In genomic region chr7:29071203-29071804, GRCh38 we compare ENCODE assay signal across 13 cellular contexts.
"Had no signal": no experiment of that assay in that cellular context is flagged by ENCODE, and none has a peak within 500 bp of the region (broad histone marks: within the 10 kb centered on the region; RNA-seq: fewer than 3 reads in every experiment).

No MANE protein-coding gene starts in this region.

- H3K9me3 ChIP-seq: adrenal gland, heart left ventricle, lower lobe of right lung had no signal

- DNase-seq: activated CD4-positive, alpha-beta T cell treated with anti-CD3 and anti-CD28 coated beads, Interleukin-2, amount 50 U/mL, for 48 hours; activated naive CD4-positive, alpha-beta T cell treated with anti-CD3 and anti-CD28 coated beads, Interleukin-2, amount 50 U/mL, for 16 hours; adrenal gland; heart left ventricle; lower lobe of right lung; right cardiac atrium; small intestine; stimulated activated CD4-positive, alpha-beta T cell treated with anti-CD3 and anti-CD28 coated beads, Interleukin-4, amount 100 ng/mL, for 24 hours; stimulated activated naive CD8-positive, alpha-beta T cell treated with anti-CD3 and anti-CD28 coated beads, Interleukin-15, Interleukin-2, amounts not matched to agents 100 U/mL and 50 U/mL, for 24 hours; T1000; trophoblast cell had no signal

- H3K27me3 ChIP-seq: adrenal gland, cardiac muscle cell, heart left ventricle had no signal

- H3K4me1 ChIP-seq: adrenal gland, lower lobe of right lung had no signal

- ATAC-seq: heart left ventricle; lower lobe of right lung; right cardiac atrium; stimulated activated naive CD8-positive, alpha-beta T cell treated with anti-CD3 and anti-CD28 coated beads, Interleukin-15, Interleukin-2, amounts not matched to agents 100 U/mL and 50 U/mL, for 24 hours had no signal

- H3K27ac ChIP-seq: adrenal gland, cardiac muscle cell, epithelial cell of prostate, heart left ventricle, lower lobe of right lung had no signal

- H3K4me3 ChIP-seq: adrenal gland, cardiac muscle cell, heart left ventricle, lower lobe of right lung had no signal

- H3K36me3 ChIP-seq: adrenal gland, cardiac muscle cell, lower lobe of right lung had no signal
